In genomic region chr19:45758921-45759320, GRCh38 we compare ENCODE assay signal across 27 cellular contexts. TPM values are rescaled to one million over a fixed set of nuclear protein-coding genes. Genes with fewer than 3 reads are reported as not detected.
DNase-seq lines count a peak whose midpoint lies in the region; ATAC-seq, FAIRE-seq and TF ChIP-seq lines count a peak whose summit lies in the region.
"Had no signal": no experiment of that assay in that cellular context is flagged by ENCODE, and none has a peak within 500 bp of the region (broad histone marks: within the 10 kb centered on the region; RNA-seq: fewer than 3 reads in every experiment).

No MANE protein-coding gene starts in this region.

- peak in 1 of 2 donors; percentile 15 for ATAC-seq in natural killer cell treated with Interleukin-12 subunit alpha and Interleukin-12 subunit beta and Interleukin-15 and Interleukin-18, amount 100 ng/mL, for 72 hours
- ATAC-seq in natural killer cell (no peak), GM18909 (IDR thresholded peaks at IDR 0.05; ENCODE audit: poor library complexity, unreplicated experiment) (no peak)
- no peak for ATAC-seq in stimulated activated naive B cell treated with anti-CD40 and anti-IgM and Interleukin-4, amounts not matched to agents 10 μg/mL and 1 μg/mL and 100 μg/mL, for 72 hours (replicated peaks)
- ATAC-seq: A549, HCT116 had no signal

- H3K9ac ChIP-seq in H1 (replicated peaks in 1 of 4; ENCODE audit: extremely low read depth in 1 of 4, low read depth in 3 of 4, low read length in 3 of 4): no peak overlapping the region
- H3K9ac ChIP-seq in mammary epithelial cell (ENCODE audit: insufficient read depth, low read length): no peak overlapping the region
- H3K9ac ChIP-seq: GM23248 had no signal

- no peaks in the 10 kb centered on the region for H3K36me3 Mint-ChIP-seq in natural killer cell treated with Interleukin-12 subunit alpha and Interleukin-12 subunit beta and Interleukin-15 and Interleukin-18, amount 100 ng/mL, for 72 hours
- no peaks in the 10 kb centered on the region for H3K36me3 Mint-ChIP-seq in natural killer cell
- no peaks in the 10 kb centered on the region for H3K36me3 Mint-ChIP-seq in stimulated activated naive B cell treated with anti-CD40 and anti-IgM and Interleukin-4, amounts not matched to agents 10 μg/mL and 1 μg/mL and 100 μg/mL, for 72 hours
- H3K36me3 Mint-ChIP-seq: CD14-positive monocyte; CD8-positive, alpha-beta memory T cell had no signal

- TF ChIP-seq POLR2A in H1 (IDR thresholded peaks at IDR 0.05; ENCODE audit: control extremely low read depth in 1 of 2, low read depth in 2 of 2, low read length in 2 of 2): no peak

- no peak overlapping the region for H3K14ac ChIP-seq in H1 (ENCODE audit: insufficient read length)

- H3K23ac ChIP-seq in H1 (ENCODE audit: insufficient read length): no peak overlapping the region

- H3K79me2 ChIP-seq in H1 (ENCODE audit: control insufficient read depth in 1 of 2, insufficient read depth in 2 of 2, low read length in 2 of 2) (no peaks in the 10 kb centered on the region), osteoblast (ENCODE audit: insufficient read depth, low read length) (no peaks in the 10 kb centered on the region), mammary epithelial cell (ENCODE audit: insufficient read depth, low read length) (no peaks in the 10 kb centered on the region)

- H3K27ac Mint-ChIP-seq in natural killer cell treated with Interleukin-12 subunit alpha and Interleukin-12 subunit beta and Interleukin-15 and Interleukin-18, amount 100 ng/mL, for 72 hours: no peak overlapping the region
- no peak overlapping the region for H3K27ac Mint-ChIP-seq in natural killer cell
- no peak overlapping the region for H3K27ac Mint-ChIP-seq in stimulated activated naive B cell treated with anti-CD40 and anti-IgM and Interleukin-4, amounts not matched to agents 10 μg/mL and 1 μg/mL and 100 μg/mL, for 72 hours
- H3K27ac Mint-ChIP-seq: CD14-positive monocyte; CD4-positive, alpha-beta T cell; CD8-positive, alpha-beta memory T cell had no signal

- no peak overlapping the region for H3K4me2 ChIP-seq in H1 (ENCODE audit: insufficient read depth in 1 of 2, low read depth in 2 of 2, low read length in 2 of 2)
- no peak overlapping the region for H3K4me2 ChIP-seq in osteoblast (ENCODE audit: insufficient read depth, low read length)
- no peak overlapping the region for H3K4me2 ChIP-seq in mammary epithelial cell (ENCODE audit: insufficient read depth, low read depth, low read length)
- H3K4me2 ChIP-seq: A549; BLaER1 treated with 17β-estradiol and CSF1 and Interleukin-3, amounts not matched to agents 10 nM and 100 nM had no signal

- H3K4me3 Mint-ChIP-seq in natural killer cell treated with Interleukin-12 subunit alpha and Interleukin-12 subunit beta and Interleukin-15 and Interleukin-18, amount 100 ng/mL, for 72 hours: no peak overlapping the region
- H3K4me3 Mint-ChIP-seq in natural killer cell: no peak overlapping the region
- H3K4me3 Mint-ChIP-seq in stimulated activated naive B cell treated with anti-CD40 and anti-IgM and Interleukin-4, amounts not matched to agents 10 μg/mL and 1 μg/mL and 100 μg/mL, for 72 hours: no peak overlapping the region
- H3K4me3 Mint-ChIP-seq: CD4-positive, alpha-beta T cell; CD8-positive, alpha-beta memory T cell; H9 had no signal

- H3K4ac ChIP-seq in H1 (replicated peaks; ENCODE audit: insufficient read length, low read depth, low read length): no peak overlapping the region

- H4K91ac ChIP-seq in H1 (replicated peaks; ENCODE audit: insufficient read length, low read length): no peak overlapping the region

- H3K27me3 ChIP-seq in H1 (replicated peaks in 1 of 4; ENCODE audit: control insufficient read depth in 3 of 4, extremely low read depth in 1 of 4, insufficient read depth in 3 of 4, low read length in 3 of 4) (peaks cover 0 to 2% (median 1%) of the 10 kb centered on the region in 4 experiments; a peak in 1 of 7 replicates), osteoblast (ENCODE audit: insufficient read depth, low read length) (no peaks in the 10 kb centered on the region), mammary epithelial cell (ENCODE audit: insufficient read depth, low read length) (no peaks in the 10 kb centered on the region)
- H3K27me3 ChIP-seq: BE2C; BLaER1 treated with 17β-estradiol and CSF1 and Interleukin-3, amounts not matched to agents 10 nM and 100 nM had no signal

- H3K4me1 ChIP-seq in H1 (replicated peaks in 1 of 4; ENCODE audit: control insufficient read depth in 3 of 4, insufficient read depth in 4 of 4, low read length in 3 of 4) (peaks cover under 1 to 5% (median 3%) of the 10 kb centered on the region in 4 experiments), osteoblast (ENCODE audit: insufficient read depth, low read length) (no peaks in the 10 kb centered on the region), mammary epithelial cell (ENCODE audit: insufficient read depth, low read length) (no peaks in the 10 kb centered on the region)
- H3K4me1 ChIP-seq: A549, BE2C had no signal

- H2BK15ac ChIP-seq in H1 (ENCODE audit: low read length): 0 out of 2 replicates have a peak overlapping the region, but pooled peaks have one; percentile 46

- TF ChIP-seq CTCF in natural killer cell (IDR thresholded peaks at IDR 0.05) (no peak), H1 (IDR thresholded peaks at IDR 0.05; ENCODE audit: control extremely low read depth in 1 of 3, insufficient read depth in 1 of 3, low read depth in 1 of 3, low read length in 3 of 3) (no peak), osteoblast (IDR thresholded peaks at IDR 0.05; ENCODE audit: extremely low read depth, low read depth, low read length) (no peak), mammary epithelial cell (conservative IDR thresholded peaks at IDR 0.05 in 1 of 2, IDR thresholded peaks at IDR 0.05 in 1 of 2; ENCODE audit: extremely low read depth in 1 of 2, insufficient read depth in 1 of 2, low read depth in 1 of 2, low read length in 2 of 2) (no peak)

- H3K4me1 Mint-ChIP-seq in natural killer cell treated with Interleukin-12 subunit alpha and Interleukin-12 subunit beta and Interleukin-15 and Interleukin-18, amount 100 ng/mL, for 72 hours (ENCODE audit: low read depth in 2 of 2): no peaks in the 10 kb centered on the region
- H3K4me1 Mint-ChIP-seq in natural killer cell: no peaks in the 10 kb centered on the region
- H3K4me1 Mint-ChIP-seq in stimulated activated naive B cell treated with anti-CD40 and anti-IgM and Interleukin-4, amounts not matched to agents 10 μg/mL and 1 μg/mL and 100 μg/mL, for 72 hours: no peaks in the 10 kb centered on the region
- H3K4me1 Mint-ChIP-seq: CD14-positive monocyte; CD8-positive, alpha-beta memory T cell had no signal

- H3K27me3 Mint-ChIP-seq in natural killer cell treated with Interleukin-12 subunit alpha and Interleukin-12 subunit beta and Interleukin-15 and Interleukin-18, amount 100 ng/mL, for 72 hours: no peaks in the 10 kb centered on the region
- H3K27me3 Mint-ChIP-seq in natural killer cell (ENCODE audit: low read depth in 2 of 2): peaks cover 0 to 3% of the 10 kb centered on the region in 2 donors
- H3K27me3 Mint-ChIP-seq in stimulated activated naive B cell treated with anti-CD40 and anti-IgM and Interleukin-4, amounts not matched to agents 10 μg/mL and 1 μg/mL and 100 μg/mL, for 72 hours: peaks cover 20 to 31% of the 10 kb centered on the region in 2 donors
- H3K27me3 Mint-ChIP-seq: CD4-positive, alpha-beta T cell had no signal

- CTCF ChIA-PET in H1 (lab: Charles Lee; ENCODE audit: partially characterized antibody) (interaction anchor here (0.7 to 1.3 kb wide), 4 partner anchors 8 to 66 kb away, joined by 3 to 4 read pairs (median 4); partner anchors contain the start of gene QPCTL), mammary epithelial cell (lab: Charles Lee; ENCODE audit: low non-redundant PET) (no interaction called here)

- no TSS peak for BruUV-seq in mammary epithelial cell (replicated peaks; lab: Mats Ljungman, UMichigan)

- dilution Hi-C loops in mammary epithelial cell (cut with HindIII; ENCODE audit: low sequenced_read_pairs): no loop called here

- no peaks in the 10 kb centered on the region for H3K9me3 Mint-ChIP-seq in natural killer cell treated with Interleukin-12 subunit alpha and Interleukin-12 subunit beta and Interleukin-15 and Interleukin-18, amount 100 ng/mL, for 72 hours
- no peaks in the 10 kb centered on the region for H3K9me3 Mint-ChIP-seq in natural killer cell
- no peaks in the 10 kb centered on the region for H3K9me3 Mint-ChIP-seq in stimulated activated naive B cell treated with anti-CD40 and anti-IgM and Interleukin-4, amounts not matched to agents 10 μg/mL and 1 μg/mL and 100 μg/mL, for 72 hours
- H3K9me3 Mint-ChIP-seq: CD4-positive, alpha-beta T cell; CD8-positive, alpha-beta memory T cell; H9 had no signal

- H2BK20ac ChIP-seq in H1 (ENCODE audit: low read length): no peak overlapping the region

- peak; percentile 52 for DNase-seq in natural killer cell treated with Interleukin-12 subunit alpha and Interleukin-12 subunit beta and Interleukin-15 and Interleukin-18, amount 100 ng/mL, for 72 hours (ENCODE audit: low spot score)
- DNase-seq in natural killer cell (no peak), H1 (ENCODE audit: low read depth in 1 of 2, low spot score in 2 of 2) (no peak), osteoblast (ENCODE audit: insufficient read length, low spot score, missing footprints) (peak; percentile 66), mammary epithelial cell (no peak)
- DNase-seq in stimulated activated naive B cell treated with anti-CD40 and anti-IgM and Interleukin-4, amounts not matched to agents 10 μg/mL and 1 μg/mL and 100 μg/mL, for 72 hours: no peak
- DNase-seq: 8988T; ACHN; AML-193; BE2C; Calu3; CD4-positive, alpha-beta T cell; CD8-positive, alpha-beta memory T cell; DMS53; DMS79 treated with DMSO at 0.1 percent for 48 hours; GM23248; H9 had no signal

- H3K79me1 ChIP-seq in H1 (ENCODE audit: low read depth, low read length): no peaks in the 10 kb centered on the region

- no peak overlapping the region for H4K5ac ChIP-seq in H1 (ENCODE audit: insufficient read length, low read depth, low read length)

- in situ Hi-C loops in mammary epithelial cell (cut with MboI; ENCODE audit: low sequenced_read_pairs in 2 of 2): no loop called here

- H3K36me3 ChIP-seq in H1 (ENCODE audit: control insufficient read depth in 2 of 4, insufficient read depth in 4 of 4, low read length in 3 of 4) (no peaks in the 10 kb centered on the region), osteoblast (ENCODE audit: insufficient read depth, low read length) (no peaks in the 10 kb centered on the region), mammary epithelial cell (ENCODE audit: insufficient read depth, low read length) (no peaks in the 10 kb centered on the region)
- H3K36me3 ChIP-seq: BE2C; BLaER1 treated with 17β-estradiol and CSF1 and Interleukin-3, amounts not matched to agents 10 nM and 100 nM had no signal

- no peak overlapping the region for H2BK5ac ChIP-seq in H1 (ENCODE audit: low read depth, low read length)

- POLR2A ChIA-PET in H1 (lab: Charles Lee; ENCODE audit: partially characterized antibody): interaction anchor here (12.9 to 16.2 kb wide), 2 partner anchors 11 to 41 kb away, joined by 153 to 284 read pairs; partner anchors contain the start of gene SIX5

- no peak for FAIRE-seq in H1 (lab: Jason Lieb, UNC)
- FAIRE-seq: A549, G401.6, GM12892, GM19239 had no signal

- H2BK120ac ChIP-seq in H1 (replicated peaks; ENCODE audit: low read depth, low read length): no peak overlapping the region

- H3K9me3 ChIP-seq in H1 (ENCODE audit: insufficient read depth in 2 of 2, low read depth in 1 of 2, low read length in 1 of 2): no peaks in the 10 kb centered on the region
- H3K9me3 ChIP-seq in osteoblast (ENCODE audit: low read depth, low read length): no peaks in the 10 kb centered on the region
- H3K9me3 ChIP-seq in mammary epithelial cell (replicated peaks; ENCODE audit: insufficient read depth, low read length): no peaks in the 10 kb centered on the region
- H3K9me3 ChIP-seq: A549; BE2C; BLaER1 treated with 17β-estradiol and CSF1 and Interleukin-3, amounts not matched to agents 10 nM and 100 nM had no signal

- TF ChIP-seq EP300 in H1 (IDR thresholded peaks at IDR 0.05; ENCODE audit: borderline replicate concordance in 1 of 2, low read depth in 2 of 2, low read length in 2 of 2): no peak

- WGBS in H1 (ENCODE audit: extremely low coverage in 1 of 2, insufficient coverage in 1 of 2, insufficient read length in 1 of 2, insufficient replicate concordance in 2 of 2, low coverage in 1 of 2, low lambda C conversion rate in 2 of 2, missing lambda C conversion rate in 1 of 2), 2 experiments: 90% methylated on average over 9 of the region's 9 CpGs; no CpG with 5 or more reads in 1 of the 2 experiments
- WGBS in mammary epithelial cell (ENCODE audit: low coverage, missing lambda C conversion rate): 80% methylated on average over 6 of the region's 9 CpGs

- H3K23me2 ChIP-seq in H1 (ENCODE audit: low read depth, low read length): no peaks in the 10 kb centered on the region

- H4K20me1 ChIP-seq in H1 (replicated peaks in 1 of 2; ENCODE audit: control insufficient read depth in 1 of 2, insufficient read depth in 2 of 2, low read length in 2 of 2): no peaks in the 10 kb centered on the region
- no peaks in the 10 kb centered on the region for H4K20me1 ChIP-seq in osteoblast (ENCODE audit: insufficient read depth, low read length)
- no peaks in the 10 kb centered on the region for H4K20me1 ChIP-seq in mammary epithelial cell (ENCODE audit: insufficient read depth, low read length)

- no peak overlapping the region for H2AFZ ChIP-seq in H1 (ENCODE audit: low read length)
- no peak overlapping the region for H2AFZ ChIP-seq in osteoblast (ENCODE audit: low read length)
- H2AFZ ChIP-seq in mammary epithelial cell (ENCODE audit: low read depth, low read length): no peak overlapping the region
- H2AFZ ChIP-seq: GM23248 had no signal

- H3K27ac ChIP-seq in H1 (ENCODE audit: low read depth, low read length) (no peak overlapping the region), osteoblast (ENCODE audit: low read depth, low read length) (no peak overlapping the region), mammary epithelial cell (ENCODE audit: insufficient read depth, low read depth, low read length) (no peak overlapping the region)
- H3K27ac ChIP-seq: A549; BLaER1 treated with 17β-estradiol and CSF1 and Interleukin-3, amounts not matched to agents 10 nM and 100 nM; GM23248 had no signal

- TF ChIP-seq RAD21 in H1 (IDR thresholded peaks at IDR 0.05 in 1 of 2, conservative IDR thresholded peaks at IDR 0.05 in 1 of 2; ENCODE audit: low read depth in 2 of 2, low read length in 2 of 2): no peak

- no peak overlapping the region; the same call in 1 of the 2 replicates for H4K8ac ChIP-seq in H1 (ENCODE audit: extremely low read depth, insufficient read depth, low read length)

- intact Hi-C loops in natural killer cell (cut with micrococcal nuclease) (no loop called here), mammary epithelial cell (cut with micrococcal nuclease) (no loop called here)

- H3K18ac ChIP-seq in H1 (ENCODE audit: extremely low read depth, low read length): no peak overlapping the region

- H2AK5ac ChIP-seq in H1 (ENCODE audit: low read depth, low read length): no peak overlapping the region

- H3K4me3 ChIP-seq in H1 (ENCODE audit: extremely low read depth in 1 of 4, insufficient read depth in 2 of 4, low read depth in 3 of 4, low read length in 4 of 4) (no peak overlapping the region), osteoblast (ENCODE audit: insufficient read depth, low read length) (no peak overlapping the region), mammary epithelial cell (replicated peaks in 1 of 3; ENCODE audit: insufficient read depth in 1 of 3, low read depth in 2 of 3, low read length in 3 of 3) (no peak overlapping the region)
- H3K4me3 ChIP-seq: A549; BLaER1 treated with 17β-estradiol and CSF1 and Interleukin-3, amounts not matched to agents 10 nM and 100 nM; GM23248 had no signal

- H2BK12ac ChIP-seq in H1 (ENCODE audit: low read depth, low read length): no peak overlapping the region

- H3K56ac ChIP-seq in H1 (replicated peaks; ENCODE audit: insufficient read length, low read depth, low read length): no peak overlapping the region

RNA-seq across cellular contexts. Expression of gene SIX5, which starts 10.1 kb away (rescaled TPM):
- 1 to 10 TPM; 3.0 to 3.6 TPM for total RNA-seq in natural killer cell treated with Interleukin-12 subunit alpha and Interleukin-12 subunit beta and Interleukin-15 and Interleukin-18, amount 100 ng/mL, for 72 hours
- total RNA-seq in natural killer cell (1 to 10 TPM; 2.1 to 3.3 (median 3.1) TPM), osteoblast (11.6 and 11.8 TPM in 2 replicates), mammary epithelial cell (1 to 10 TPM; 4.2 to 9.6 TPM)
- total RNA-seq in H1 (2021; fragmentation: NEBNext Ultra II Directional; extraction: Animal tissue kit (Norgen Biotek cat#: 25700)): 24.2 and 27.3 TPM in 2 replicates
- polyA plus RNA-seq in H1 (2011; rRNA removed) (20.9 and 37.2 TPM in 2 replicates), mammary epithelial cell (4.7 TPM)
- polyA plus RNA-seq in H1 (2011; cell fraction: cytosol; rRNA removed): 21.5 TPM
- 69.2 TPM for polyA plus RNA-seq in H1 (2011; cell fraction: nucleus; rRNA removed)
- 7.1 to 16.2 TPM (median 15.3 TPM) in 4 replicates for polyA plus RNA-seq in H1 (2012, experiment 1 of 2)
- 8.7 TPM for polyA plus RNA-seq in H1 (2012, experiment 2 of 2)
- 15.1 TPM for polyA plus RNA-seq in H1 (2013, experiment 1 of 2)
- 13.5 TPM for polyA plus RNA-seq in H1 (2013, experiment 2 of 2)
- 4.6 and 6.7 TPM in 2 replicates for polyA minus RNA-seq in H1 (2011; rRNA and poly(A)+ RNA removed)
- polyA minus RNA-seq in H1 (2011; cell fraction: cytosol; rRNA and poly(A)+ RNA removed): 18.0 TPM
- polyA minus RNA-seq in H1 (2011; cell fraction: nucleus; rRNA and poly(A)+ RNA removed): 19.0 TPM
- polyA minus RNA-seq in mammary epithelial cell: 7.1 TPM
- polyA plus RNA-seq: CD14-positive monocyte had no signal

RNA-seq across cellular contexts. Expression of gene DMPK, which starts 23.4 kb away (rescaled TPM):
- 10 to 100 TPM; 40.8 to 51.1 TPM for total RNA-seq in natural killer cell treated with Interleukin-12 subunit alpha and Interleukin-12 subunit beta and Interleukin-15 and Interleukin-18, amount 100 ng/mL, for 72 hours
- total RNA-seq in natural killer cell (10 to 100 TPM; 48.1 to 67.5 (median 49.8) TPM), osteoblast (26.8 and 30.4 TPM in 2 replicates), mammary epithelial cell (10 to 100 TPM; 10.0 to 43.2 TPM)
- 27.4 and 28.2 TPM in 2 replicates for total RNA-seq in H1 (2021; fragmentation: NEBNext Ultra II Directional; extraction: Animal tissue kit (Norgen Biotek cat#: 25700))
- polyA plus RNA-seq in H1 (2011; rRNA removed) (13.7 and 25.3 TPM in 2 replicates), mammary epithelial cell (9.8 TPM)
- 18.9 TPM for polyA plus RNA-seq in H1 (2011; cell fraction: cytosol; rRNA removed)
- polyA plus RNA-seq in H1 (2011; cell fraction: nucleus; rRNA removed): 155 TPM
- polyA plus RNA-seq in H1 (2012, experiment 1 of 2): 18.9 to 42.0 TPM (median 34.4 TPM) in 4 replicates
- polyA plus RNA-seq in H1 (2012, experiment 2 of 2): 23.6 TPM
- 12.6 TPM for polyA plus RNA-seq in H1 (2013, experiment 1 of 2)
- 10.9 TPM for polyA plus RNA-seq in H1 (2013, experiment 2 of 2)
- polyA minus RNA-seq in H1 (2011; rRNA and poly(A)+ RNA removed): 7.1 and 11.1 TPM in 2 replicates
- polyA minus RNA-seq in H1 (2011; cell fraction: cytosol; rRNA and poly(A)+ RNA removed): 7.6 TPM
- 26.5 TPM for polyA minus RNA-seq in H1 (2011; cell fraction: nucleus; rRNA and poly(A)+ RNA removed)
- 7.1 TPM for polyA minus RNA-seq in mammary epithelial cell

RNA-seq across cellular contexts. Expression of gene MEIOSIN, which starts 25.7 kb away (rescaled TPM):
- total RNA-seq in natural killer cell treated with Interleukin-12 subunit alpha and Interleukin-12 subunit beta and Interleukin-15 and Interleukin-18, amount 100 ng/mL, for 72 hours: not detected
- total RNA-seq in natural killer cell (not detected), osteoblast (not detected in 2 replicates), mammary epithelial cell (not detected)
- not detected in 2 replicates for total RNA-seq in H1 (2021; fragmentation: NEBNext Ultra II Directional; extraction: Animal tissue kit (Norgen Biotek cat#: 25700))
- polyA plus RNA-seq in H1 (2011; rRNA removed) (0.11 and 0.14 TPM in 2 replicates), mammary epithelial cell (0.01 TPM)
- 0.06 TPM for polyA plus RNA-seq in H1 (2011; cell fraction: cytosol; rRNA removed)
- 0.09 TPM for polyA plus RNA-seq in H1 (2011; cell fraction: nucleus; rRNA removed)
- 0.07 to 0.09 TPM (median 0.08 TPM) in 3 of 4 replicates, not detected in the other for polyA plus RNA-seq in H1 (2012, experiment 1 of 2)
- not detected for polyA plus RNA-seq in H1 (2012, experiment 2 of 2)
- polyA plus RNA-seq in H1 (2013, experiment 1 of 2): 0.06 TPM
- 0.07 TPM for polyA plus RNA-seq in H1 (2013, experiment 2 of 2)
- 0.16 TPM in 1 of 2 replicates, not detected in the other for polyA minus RNA-seq in H1 (2011; rRNA and poly(A)+ RNA removed)
- polyA minus RNA-seq in H1 (2011; cell fraction: cytosol; rRNA and poly(A)+ RNA removed): not detected
- polyA minus RNA-seq in H1 (2011; cell fraction: nucleus; rRNA and poly(A)+ RNA removed): not detected
- not detected for polyA minus RNA-seq in mammary epithelial cell
- total RNA-seq: Calu3; CD4-positive, alpha-beta T cell; CD8-positive, alpha-beta memory T cell; Daoy; GM23248; H4; H9 had no signal
- polyA plus RNA-seq: A549; CD14-positive monocyte; CD8-positive, alpha-beta memory T cell; GM23248 had no signal

RNA-seq across cellular contexts. Expression of gene FBXO46, which starts 28.2 kb away (rescaled TPM):
- total RNA-seq in natural killer cell treated with Interleukin-12 subunit alpha and Interleukin-12 subunit beta and Interleukin-15 and Interleukin-18, amount 100 ng/mL, for 72 hours: 10 to 100 TPM; 36.9 to 53.8 TPM
- total RNA-seq in natural killer cell (10 to 100 TPM; 24.8 to 35.7 (median 31.1) TPM), osteoblast (8.0 and 9.0 TPM in 2 replicates), mammary epithelial cell (10 to 100 TPM in 1 of 2 donors, 1 to 10 TPM in 1; 9.5 to 19.5 TPM)
- total RNA-seq in H1 (2021; fragmentation: NEBNext Ultra II Directional; extraction: Animal tissue kit (Norgen Biotek cat#: 25700)): 38.9 and 42.3 TPM in 2 replicates
- polyA plus RNA-seq in H1 (2011; rRNA removed) (11.2 and 22.1 TPM in 2 replicates), mammary epithelial cell (3.6 TPM)
- polyA plus RNA-seq in H1 (2011; cell fraction: cytosol; rRNA removed): 17.2 TPM
- 37.0 TPM for polyA plus RNA-seq in H1 (2011; cell fraction: nucleus; rRNA removed)
- 12.7 to 20.2 TPM (median 18.5 TPM) in 4 replicates for polyA plus RNA-seq in H1 (2012, experiment 1 of 2)
- 12.9 TPM for polyA plus RNA-seq in H1 (2012, experiment 2 of 2)
- 21.3 TPM for polyA plus RNA-seq in H1 (2013, experiment 1 of 2)
- 21.9 TPM for polyA plus RNA-seq in H1 (2013, experiment 2 of 2)
- 5.4 and 9.2 TPM in 2 replicates for polyA minus RNA-seq in H1 (2011; rRNA and poly(A)+ RNA removed)
- polyA minus RNA-seq in H1 (2011; cell fraction: cytosol; rRNA and poly(A)+ RNA removed): 15.4 TPM
- polyA minus RNA-seq in H1 (2011; cell fraction: nucleus; rRNA and poly(A)+ RNA removed): 16.4 TPM
- 3.5 TPM for polyA minus RNA-seq in mammary epithelial cell

RNA-seq across cellular contexts. Expression of gene DMWD, which starts 33.7 kb away (rescaled TPM):
- total RNA-seq in natural killer cell treated with Interleukin-12 subunit alpha and Interleukin-12 subunit beta and Interleukin-15 and Interleukin-18, amount 100 ng/mL, for 72 hours: 10 to 100 TPM; 51.3 to 76.6 TPM
- total RNA-seq in natural killer cell (10 to 100 TPM; 66.2 to 82.1 (median 66.3) TPM), osteoblast (48.5 and 49.2 TPM in 2 replicates), mammary epithelial cell (10 to 100 TPM; 40.0 to 56.7 TPM)
- 41.0 and 41.6 TPM in 2 replicates for total RNA-seq in H1 (2021; fragmentation: NEBNext Ultra II Directional; extraction: Animal tissue kit (Norgen Biotek cat#: 25700))
- polyA plus RNA-seq in H1 (2011; rRNA removed) (13.6 and 23.7 TPM in 2 replicates), mammary epithelial cell (17.0 TPM)
- 14.6 TPM for polyA plus RNA-seq in H1 (2011; cell fraction: cytosol; rRNA removed)
- 83.4 TPM for polyA plus RNA-seq in H1 (2011; cell fraction: nucleus; rRNA removed)
- polyA plus RNA-seq in H1 (2012, experiment 1 of 2): 18.1 to 24.8 TPM (median 20.7 TPM) in 4 replicates
- polyA plus RNA-seq in H1 (2012, experiment 2 of 2): 14.5 TPM
- 18.6 TPM for polyA plus RNA-seq in H1 (2013, experiment 1 of 2)
- polyA plus RNA-seq in H1 (2013, experiment 2 of 2): 17.7 TPM
- polyA minus RNA-seq in H1 (2011; rRNA and poly(A)+ RNA removed): 18.0 and 24.8 TPM in 2 replicates
- 23.3 TPM for polyA minus RNA-seq in H1 (2011; cell fraction: cytosol; rRNA and poly(A)+ RNA removed)
- polyA minus RNA-seq in H1 (2011; cell fraction: nucleus; rRNA and poly(A)+ RNA removed): 61.6 TPM
- polyA minus RNA-seq in mammary epithelial cell: 8.7 TPM

Comparison
In these comparisons a context has a peak if more than half of its experiments do, and no peak if none do; other contexts are left out.
1. DNase-seq: peak in natural killer cell treated with Interleukin-12 subunit alpha and Interleukin-12 subunit beta and Interleukin-15 and Interleukin-18, amount 100 ng/mL, for 72 hours (single experiment) and osteoblast (single experiment); none in natural killer cell (single experiment), H1 (0 of 2), mammary epithelial cell (single experiment) and stimulated activated naive B cell treated with anti-CD40 and anti-IgM and Interleukin-4, amounts not matched to agents 10 μg/mL and 1 μg/mL and 100 μg/mL, for 72 hours (single experiment).